ENCODE assay signal across 8 cellular contexts in genomic region chr7:77154917-77155463, GRCh38. TPM values are rescaled to one million over a fixed set of nuclear protein-coding genes. Genes with fewer than 3 reads are reported as not detected.
DNase-seq lines count a peak whose midpoint lies in the region; ATAC-seq, FAIRE-seq and TF ChIP-seq lines count a peak whose summit lies in the region.
"Not testable (repeated sequence)": the region's sequence is repeated elsewhere in the genome, so short reads cannot be mapped to it uniquely, and the experiment has no call there.

No MANE protein-coding gene starts in this region.

- POLR2A ChIA-PET in HepG2 (lab: Yijun Ruan, JAX) = not testable (repeated sequence)

- not testable (repeated sequence) for H2AFZ ChIP-seq in HepG2 (ENCODE audit: low read length)

- not testable (repeated sequence) for TF ChIP-seq EP300 in HepG2 (IDR thresholded peaks at IDR 0.05; ENCODE audit: low read depth in 2 of 2, low read length in 2 of 2); HepG2 (CRISPR knock-in tag; IDR thresholded peaks at IDR 0.05; ENCODE audit: borderline replicate concordance)

- H3K4me2 ChIP-seq in HepG2 (ENCODE audit: low read depth, low read length) = not testable (repeated sequence)

- CTCF ChIA-PET in HepG2 (lab: Yijun Ruan, JAX; ENCODE audit: low intra/inter-chr PET ratio, low total read pairs) = not testable (repeated sequence)

- intact Hi-C loops in activated T-helper 2 cell treated with anti-CD3 and anti-CD28 coated beads, Interferon-gamma antibody, Interleukin-2, Interleukin-4, amounts not matched to agents 10 μg/mL and 5 μg/mL and 100 μg/mL, durations not matched to agents 14 hours and 24 hours and 36 hours (cut with micrococcal nuclease) = loop anchor here (5.0 kb wide), 1 partner anchor 37 kb away; no protein-coding TSS in a partner anchor
- intact Hi-C loops in HepG2 (cut with micrococcal nuclease; ENCODE audit: unreplicated experiment) = not testable (repeated sequence)

- H4K20me1 ChIP-seq in HepG2 (ENCODE audit: insufficient read depth, low read length) = not testable (repeated sequence)

- H3K9ac ChIP-seq in HepG2 (ENCODE audit: insufficient read depth, low read depth, low read length); stomach smooth muscle (ENCODE audit: low read length in 2 of 2): not testable (repeated sequence)

- H3K36me3 ChIP-seq in HepG2 (replicated peaks in 1 of 2; ENCODE audit: control insufficient read depth in 1 of 2, insufficient read depth in 2 of 2, low read length in 2 of 2); stomach smooth muscle (ENCODE audit: control insufficient read depth in 2 of 2, insufficient read depth in 2 of 2, low read length in 2 of 2): not testable (repeated sequence)

- H3K27me3 Mint-ChIP-seq in activated T-helper 2 cell treated with anti-CD3 and anti-CD28 coated beads, Interferon-gamma antibody, Interleukin-2, Interleukin-4, amounts not matched to agents 10 μg/mL and 5 μg/mL and 100 μg/mL, durations not matched to agents 14 hours and 24 hours and 36 hours (ENCODE audit: low read depth) = not testable (repeated sequence)

- TF ChIP-seq POLR2A in HepG2 (IDR thresholded peaks at IDR 0.05; ENCODE audit: insufficient read depth in 1 of 2, low read depth in 2 of 2, low read length in 2 of 2) = not testable (repeated sequence)

- peak overlapping the region; percentile 78 for H3K27ac Mint-ChIP-seq in activated T-helper 2 cell treated with anti-CD3 and anti-CD28 coated beads, Interferon-gamma antibody, Interleukin-2, Interleukin-4, amounts not matched to agents 10 μg/mL and 5 μg/mL and 100 μg/mL, durations not matched to agents 14 hours and 24 hours and 36 hours

- not testable (repeated sequence) for BruUV-seq in HepG2 (replicated peaks; lab: Mats Ljungman, UMichigan)

- not testable (repeated sequence) for H3K4me3 Mint-ChIP-seq in activated T-helper 2 cell treated with anti-CD3 and anti-CD28 coated beads, Interferon-gamma antibody, Interleukin-2, Interleukin-4, amounts not matched to agents 10 μg/mL and 5 μg/mL and 100 μg/mL, durations not matched to agents 14 hours and 24 hours and 36 hours (ENCODE audit: low read depth)

- not testable (repeated sequence) for H3K79me2 ChIP-seq in HepG2 (ENCODE audit: insufficient read depth, low read length)

- not testable (repeated sequence) for H3K4me1 ChIP-seq in HepG2 (ENCODE audit: insufficient read depth, low read length); stomach smooth muscle (ENCODE audit: control insufficient read depth, insufficient read depth, low read length)

- not testable (repeated sequence) for TF ChIP-seq CTCF in HepG2 (CRISPR knock-in tag; IDR thresholded peaks at IDR 0.05)

- not testable (repeated sequence) for H3K4me3 ChIP-seq in HepG2 (replicated peaks in 1 of 3; ENCODE audit: insufficient read depth in 1 of 3, low read depth in 2 of 3, low read length in 3 of 3); stomach smooth muscle (ENCODE audit: low read length in 2 of 2)

- H3K27ac ChIP-seq in HepG2 (ENCODE audit: extremely low read length, insufficient read depth, low read length) = not testable (repeated sequence)
- peak overlapping the region; percentile 31 for H3K27ac ChIP-seq in stomach smooth muscle (ENCODE audit: low read length)

- in situ Hi-C loops in HepG2 (cut with HindIII; ENCODE audit: extremely low pct_ligation_motif_present, low pct_unique_long_range_greater_than_20kb) = not testable (repeated sequence)

- 60% methylated on average over 3 of the region's 3 CpGs for WGBS in HepG2 (ENCODE audit: low lambda C conversion rate)

- not testable (repeated sequence) for H3K27me3 ChIP-seq in HepG2 (ENCODE audit: control insufficient read depth in 1 of 2, insufficient read depth in 2 of 2, low read length in 2 of 2); stomach smooth muscle (ENCODE audit: control insufficient read depth in 1 of 2, insufficient read depth in 2 of 2, low read length in 2 of 2)

- not testable (repeated sequence) for H3K9me3 ChIP-seq in HepG2 (ENCODE audit: low read length); stomach smooth muscle (ENCODE audit: control insufficient read depth in 2 of 2, low read length in 2 of 2)

- peak; percentile 5 to 37 for DNase-seq in NOMO-1 (lab: John Stamatoyannopoulos, UW; ENCODE audit: unreplicated experiment in 2 of 2)
- DNase-seq in activated T-helper 2 cell treated with anti-CD3 and anti-CD28 coated beads, Interferon-gamma antibody, Interleukin-2, Interleukin-4, amounts not matched to agents 10 μg/mL and 5 μg/mL and 100 μg/mL, durations not matched to agents 14 hours and 24 hours and 36 hours (ENCODE audit: low spot score); HepG2 (ENCODE audit: low spot score): not testable (repeated sequence)

- not testable (repeated sequence) for H3K36me3 Mint-ChIP-seq in activated T-helper 2 cell treated with anti-CD3 and anti-CD28 coated beads, Interferon-gamma antibody, Interleukin-2, Interleukin-4, amounts not matched to agents 10 μg/mL and 5 μg/mL and 100 μg/mL, durations not matched to agents 14 hours and 24 hours and 36 hours (ENCODE audit: low read depth)

- ATAC-seq in GM18498 (IDR thresholded peaks at IDR 0.05; ENCODE audit: unreplicated experiment) (peak; percentile 55), GM19468 (IDR thresholded peaks at IDR 0.05; ENCODE audit: extremely low read depth, unreplicated experiment) (peak; percentile 59), HG02798 (IDR thresholded peaks at IDR 0.05; ENCODE audit: poor library complexity, unreplicated experiment) (peak; percentile 42), HG03378 (IDR thresholded peaks at IDR 0.05; ENCODE audit: unreplicated experiment) (peak; percentile 49), HepG2 (peak; percentile 86)

- H3K9me3 Mint-ChIP-seq in activated T-helper 2 cell treated with anti-CD3 and anti-CD28 coated beads, Interferon-gamma antibody, Interleukin-2, Interleukin-4, amounts not matched to agents 10 μg/mL and 5 μg/mL and 100 μg/mL, durations not matched to agents 14 hours and 24 hours and 36 hours = not testable (repeated sequence)

- H3K4me1 Mint-ChIP-seq in activated T-helper 2 cell treated with anti-CD3 and anti-CD28 coated beads, Interferon-gamma antibody, Interleukin-2, Interleukin-4, amounts not matched to agents 10 μg/mL and 5 μg/mL and 100 μg/mL, durations not matched to agents 14 hours and 24 hours and 36 hours (ENCODE audit: low read depth) = peaks cover 29% of the 10 kb centered on the region

- FAIRE-seq in HepG2 (lab: Jason Lieb, UNC) = not testable (repeated sequence)

- TF ChIP-seq RAD21 in HepG2 (CRISPR knock-in tag; IDR thresholded peaks at IDR 0.05) = not testable (repeated sequence)

RNA-seq across cellular contexts. Expression of gene CCDC146, which starts 32.6 kb away (rescaled TPM):
- 2.7 and 2.9 TPM in 2 replicates for total RNA-seq in activated T-helper 2 cell treated with anti-CD3 and anti-CD28 coated beads, Interferon-gamma antibody, Interleukin-2, Interleukin-4, amounts not matched to agents 10 μg/mL and 5 μg/mL and 100 μg/mL, durations not matched to agents 14 hours and 24 hours and 36 hours
- total RNA-seq in HepG2 (2016; rRNA removed; fragmentation: Illumina TruSeq; extraction: Trizol) = 1.2 and 2.4 TPM in 2 replicates
- 3.6 and 4.8 TPM in 2 replicates for total RNA-seq in HepG2 (2016; cell fraction: cytosol; rRNA removed; fragmentation: Illumina TruSeq; extraction: Trizol; ENCODE audit: low read depth)
- total RNA-seq in HepG2 (2016; cell fraction: insoluble cytoplasmic fraction; rRNA removed; fragmentation: Illumina TruSeq; extraction: Trizol) = 1.1 and 1.8 TPM in 2 replicates
- total RNA-seq in HepG2 (2016; cell fraction: membrane; rRNA removed; fragmentation: Illumina TruSeq; extraction: Trizol) = 2.4 and 2.8 TPM in 2 replicates
- 3.0 and 3.7 TPM in 2 replicates for total RNA-seq in HepG2 (2016; cell fraction: nucleus; rRNA removed; fragmentation: Illumina TruSeq; extraction: Trizol)
- 4.1 and 5.3 TPM in 2 replicates for polyA plus RNA-seq in HepG2 (2011; rRNA removed)
- 1.2 and 2.0 TPM in 2 replicates for polyA plus RNA-seq in HepG2 (2011; cell fraction: cytosol; rRNA removed)
- 10.6 and 11.4 TPM in 2 replicates for polyA plus RNA-seq in HepG2 (2011; cell fraction: nucleus; rRNA removed)
- polyA plus RNA-seq in HepG2 (2012) = 3.8 and 5.8 TPM in 2 replicates
- 0.16 and 0.34 TPM in 2 replicates for polyA plus RNA-seq in HepG2 (2016; cell fraction: cytosol; fragmentation: Illumina TruSeq; extraction: Trizol; ENCODE audit: low read depth)
- polyA plus RNA-seq in HepG2 (2016; cell fraction: insoluble cytoplasmic fraction; fragmentation: Illumina TruSeq; extraction: Trizol; ENCODE audit: low read depth) = 1.1 and 1.4 TPM in 2 replicates
- 0.46 and 0.97 TPM in 2 replicates for polyA plus RNA-seq in HepG2 (2016; cell fraction: membrane; fragmentation: Illumina TruSeq; extraction: Trizol; ENCODE audit: low read depth)
- polyA plus RNA-seq in HepG2 (2016; cell fraction: nucleus; fragmentation: Illumina TruSeq; extraction: Trizol; ENCODE audit: insufficient read depth, low read depth) = 7.8 and 8.0 TPM in 2 replicates
- 0.98 and 2.6 TPM in 2 replicates for polyA minus RNA-seq in HepG2 (2011; rRNA and poly(A)+ RNA removed; ENCODE audit: low replicate concordance)
- 0.18 and 0.99 TPM in 2 replicates for polyA minus RNA-seq in HepG2 (2011; cell fraction: cytosol; rRNA and poly(A)+ RNA removed)
- 8.2 and 11.3 TPM in 2 replicates for polyA minus RNA-seq in HepG2 (2011; cell fraction: nucleus; rRNA and poly(A)+ RNA removed)

RNA-seq across cellular contexts. Expression of gene FGL2, which starts 44.6 kb away (rescaled TPM):
- 1.1 and 1.2 TPM in 2 replicates for total RNA-seq in activated T-helper 2 cell treated with anti-CD3 and anti-CD28 coated beads, Interferon-gamma antibody, Interleukin-2, Interleukin-4, amounts not matched to agents 10 μg/mL and 5 μg/mL and 100 μg/mL, durations not matched to agents 14 hours and 24 hours and 36 hours
- total RNA-seq in HepG2 (2016; rRNA removed; fragmentation: Illumina TruSeq; extraction: Trizol) = 0.08 and 0.15 TPM in 2 replicates
- total RNA-seq in HepG2 (2016; cell fraction: cytosol; rRNA removed; fragmentation: Illumina TruSeq; extraction: Trizol; ENCODE audit: low read depth) = not detected in 2 replicates
- total RNA-seq in HepG2 (2016; cell fraction: insoluble cytoplasmic fraction; rRNA removed; fragmentation: Illumina TruSeq; extraction: Trizol) = 0.11 and 0.16 TPM in 2 replicates
- total RNA-seq in HepG2 (2016; cell fraction: membrane; rRNA removed; fragmentation: Illumina TruSeq; extraction: Trizol) = 0.03 and 0.06 TPM in 2 replicates
- total RNA-seq in HepG2 (2016; cell fraction: nucleus; rRNA removed; fragmentation: Illumina TruSeq; extraction: Trizol) = 0.59 and 0.88 TPM in 2 replicates
- 0.04 and 0.08 TPM in 2 replicates for polyA plus RNA-seq in HepG2 (2011; rRNA removed)
- polyA plus RNA-seq in HepG2 (2011; cell fraction: cytosol; rRNA removed) = 0.01 and 0.03 TPM in 2 replicates
- 0.10 and 0.24 TPM in 2 replicates for polyA plus RNA-seq in HepG2 (2011; cell fraction: nucleus; rRNA removed)
- 0.13 and 0.34 TPM in 2 replicates for polyA plus RNA-seq in HepG2 (2012)
- polyA plus RNA-seq in HepG2 (2016; cell fraction: cytosol; fragmentation: Illumina TruSeq; extraction: Trizol; ENCODE audit: low read depth) = not detected in 2 replicates
- polyA plus RNA-seq in HepG2 (2016; cell fraction: insoluble cytoplasmic fraction; fragmentation: Illumina TruSeq; extraction: Trizol; ENCODE audit: low read depth) = 0.15 TPM in 2 replicates
- not detected in 2 replicates for polyA plus RNA-seq in HepG2 (2016; cell fraction: membrane; fragmentation: Illumina TruSeq; extraction: Trizol; ENCODE audit: low read depth)
- 0.31 and 0.48 TPM in 2 replicates for polyA plus RNA-seq in HepG2 (2016; cell fraction: nucleus; fragmentation: Illumina TruSeq; extraction: Trizol; ENCODE audit: insufficient read depth, low read depth)
- polyA minus RNA-seq in HepG2 (2011; rRNA and poly(A)+ RNA removed; ENCODE audit: low replicate concordance) = not detected in 2 replicates
- polyA minus RNA-seq in HepG2 (2011; cell fraction: cytosol; rRNA and poly(A)+ RNA removed) = not detected in 2 replicates
- polyA minus RNA-seq in HepG2 (2011; cell fraction: nucleus; rRNA and poly(A)+ RNA removed) = 0.39 and 1.1 TPM in 2 replicates
